8 cellular contexts compared by ENCODE assay signal in the genomic region with DNA sequence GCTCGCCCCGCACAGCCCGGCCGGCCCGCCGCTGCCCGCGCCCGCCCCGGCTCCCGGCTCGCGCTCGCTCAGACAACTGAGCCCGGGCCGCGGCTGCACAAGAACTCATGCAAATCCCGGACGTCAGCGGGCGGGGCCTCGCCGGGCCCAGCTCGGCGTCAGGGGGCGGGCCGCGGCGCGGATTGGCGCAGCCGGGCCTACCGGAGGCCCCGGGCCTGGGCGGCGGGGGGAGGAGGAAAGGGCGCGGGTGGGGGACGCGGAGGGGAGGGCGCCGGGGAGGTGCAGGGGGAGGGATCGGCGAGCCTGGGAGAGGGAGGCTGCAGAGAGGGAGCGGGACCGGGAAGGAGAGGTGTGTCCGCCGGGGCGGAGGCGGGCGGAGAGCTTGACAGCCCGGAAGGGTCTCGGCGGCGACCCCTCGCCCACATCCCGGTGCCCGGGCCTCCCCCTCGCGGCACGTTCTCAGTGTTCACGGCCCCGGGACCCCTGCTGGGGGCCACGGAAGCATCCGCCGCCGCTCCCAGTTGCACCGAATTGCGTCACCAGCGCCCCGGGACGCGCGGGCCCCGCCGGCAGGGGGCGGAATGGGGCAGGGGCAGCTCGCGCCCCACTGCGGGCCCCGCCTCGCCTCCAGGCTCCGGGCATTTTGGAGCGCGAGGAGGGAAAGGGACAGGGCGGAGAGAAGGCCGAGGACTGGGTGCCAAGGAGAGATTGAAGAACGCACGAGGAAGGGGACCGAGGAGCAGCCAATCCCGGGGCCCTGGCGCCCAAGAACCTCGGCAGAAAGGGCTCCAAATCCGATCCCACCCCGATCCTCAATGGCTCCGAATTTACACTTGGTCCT. TPM values are rescaled to one million over a fixed set of nuclear protein-coding genes. Genes with fewer than 3 reads are reported as not detected.
A peak's percentile ranks its signal among the peaks of the same experiment; 100 is the strongest.
DNase-seq lines count a peak whose midpoint lies in the region; ATAC-seq lines count a peak whose summit lies in the region.

A gene (minus strand): TSS at position 78 of the 841 bp plus-strand sequence. CDS start 189 bp downstream, outside the sequence.

- peak; percentile 80 for DNase-seq in DMS 273 treated with DMSO at 0.1 percent for 48 hours (lab: John Stamatoyannopoulos, UW)
- peak; percentile 97 for DNase-seq in Karpas-422
- peak; percentile 94 for DNase-seq in RKO (ENCODE audit: low spot score)
- peak; percentile 87 for DNase-seq in activated T-helper 1 cell treated with Interleukin-2 at 50 U/mL for 16 hours (ENCODE audit: low read depth)
- peak; percentile 93 for DNase-seq in fibroblast of gingiva (ENCODE audit: low read depth)
- DNase-seq in naive thymus-derived CD4-positive, alpha-beta T cell = peak; percentile 76 to 92 (median 88)

- CTCF ChIA-PET in naive thymus-derived CD4-positive, alpha-beta T cell (lab: Charles Lee) = interaction anchor here (1.2 to 1.4 kb wide), 2 partner anchors 27 to 46 kb away, joined by 4 read pairs; no protein-coding TSS in a partner anchor

- H3K9me3 ChIP-seq in Karpas-422 (ENCODE audit: low read length) = no peaks in the 10 kb centered on the region
- H3K9me3 ChIP-seq in naive thymus-derived CD4-positive, alpha-beta T cell (ENCODE audit: control insufficient read depth in 2 of 3, low read length in 3 of 3) = no peaks in the 10 kb centered on the region

- H3K9me2 ChIP-seq in Karpas-422 (replicated peaks; ENCODE audit: insufficient read depth, low read length) = no peaks in the 10 kb centered on the region

- H3K27me3 Mint-ChIP-seq in naive thymus-derived CD4-positive, alpha-beta T cell = peaks cover 13 to 34% (median 18%) of the 10 kb centered on the region in 5 donors
- peaks cover 43% of the 10 kb centered on the region for H3K27me3 Mint-ChIP-seq in stimulated activated memory B cell treated with anti-CD40 and anti-IgM and Interleukin-4, amounts not matched to agents 10 μg/mL and 1 μg/mL and 100 μg/mL, for 72 hours

- H3K4me2 ChIP-seq in Karpas-422 (ENCODE audit: low read depth, low read length, poor library complexity, severe bottlenecking) = peak within 1 kb of the TSS; percentile 73

- peak within 1 kb of the TSS; percentile 95 to 99 (median 97) for H3K27ac Mint-ChIP-seq in naive thymus-derived CD4-positive, alpha-beta T cell
- H3K27ac Mint-ChIP-seq in stimulated activated memory B cell treated with anti-CD40 and anti-IgM and Interleukin-4, amounts not matched to agents 10 μg/mL and 1 μg/mL and 100 μg/mL, for 72 hours = peak within 1 kb of the TSS; percentile 92

- H3K4me3 Mint-ChIP-seq in naive thymus-derived CD4-positive, alpha-beta T cell = peak within 1 kb of the TSS; percentile 93 to 99 (median 96)
- H3K4me3 Mint-ChIP-seq in stimulated activated memory B cell treated with anti-CD40 and anti-IgM and Interleukin-4, amounts not matched to agents 10 μg/mL and 1 μg/mL and 100 μg/mL, for 72 hours = peak within 1 kb of the TSS; percentile 91

- peak; percentile 53 for ATAC-seq in GM21576 (IDR thresholded peaks at IDR 0.05; ENCODE audit: unreplicated experiment)
- ATAC-seq in naive thymus-derived CD4-positive, alpha-beta T cell = peak; percentile 89
- ATAC-seq in stimulated activated memory B cell treated with anti-CD40 and anti-IgM and Interleukin-4, amounts not matched to agents 10 μg/mL and 1 μg/mL and 100 μg/mL, for 72 hours = peak; percentile 84

- peak within 1 kb of the TSS; percentile 64 for H3K27ac ChIP-seq in Karpas-422 (ENCODE audit: low read length)
- peak within 1 kb of the TSS; percentile 78 for H3K27ac ChIP-seq in naive thymus-derived CD4-positive, alpha-beta T cell (ENCODE audit: low read depth, low read length)

- peaks cover 0 to 6% (median 0%) of the 10 kb centered on the region in 11 donors for H3K9me3 Mint-ChIP-seq in naive thymus-derived CD4-positive, alpha-beta T cell
- H3K9me3 Mint-ChIP-seq in stimulated activated memory B cell treated with anti-CD40 and anti-IgM and Interleukin-4, amounts not matched to agents 10 μg/mL and 1 μg/mL and 100 μg/mL, for 72 hours = no peaks in the 10 kb centered on the region

- peak within 1 kb of the TSS; percentile 78 for H3K9ac ChIP-seq in Karpas-422 (ENCODE audit: low read length)

- H3K4me3 ChIP-seq in Karpas-422 (ENCODE audit: low read length) = peak within 1 kb of the TSS; percentile 85
- H3K4me3 ChIP-seq in naive thymus-derived CD4-positive, alpha-beta T cell (ENCODE audit: low read length) = peak within 1 kb of the TSS; percentile 78

- H4K20me1 ChIP-seq in Karpas-422 (ENCODE audit: insufficient read depth, low read depth, low read length) = peaks cover 35% of the 10 kb centered on the region

- intact Hi-C loops in naive thymus-derived CD4-positive, alpha-beta T cell (cut with micrococcal nuclease) = loop anchor here (1.0 to 10.0 kb wide), 12 partner anchors 24 to 1555 kb away; a partner anchor contains a TSS

- H2AFZ ChIP-seq in Karpas-422 (ENCODE audit: low read length) = peak within 1 kb of the TSS; percentile 84; the same call in 1 of the 2 replicates

- peaks cover 24% of the 10 kb centered on the region for H3K79me2 ChIP-seq in Karpas-422 (ENCODE audit: low read length)

- peaks cover 12 to 59% (median 29%) of the 10 kb centered on the region in 7 donors for H3K4me1 Mint-ChIP-seq in naive thymus-derived CD4-positive, alpha-beta T cell
- peaks cover 62% of the 10 kb centered on the region for H3K4me1 Mint-ChIP-seq in stimulated activated memory B cell treated with anti-CD40 and anti-IgM and Interleukin-4, amounts not matched to agents 10 μg/mL and 1 μg/mL and 100 μg/mL, for 72 hours

- POLR2A ChIA-PET in naive thymus-derived CD4-positive, alpha-beta T cell (lab: Charles Lee) = interaction anchor here (0.6 to 5.1 kb wide), 21 partner anchors 9 to 1154 kb away, joined by 3 to 51 read pairs (median 6); a partner anchor contains a TSS

- H3K4me1 ChIP-seq in Karpas-422 (ENCODE audit: low read length) = peaks cover 18% of the 10 kb centered on the region
- H3K4me1 ChIP-seq in naive thymus-derived CD4-positive, alpha-beta T cell (ENCODE audit: control insufficient read depth in 2 of 2, insufficient read depth in 2 of 2, low read length in 2 of 2) = peaks cover 60 to 72% of the 10 kb centered on the region in 2 donors

- no peaks in the 10 kb centered on the region for H3K27me3 ChIP-seq in Karpas-422 (ENCODE audit: low read length)
- peaks cover 15 to 34% of the 10 kb centered on the region in 2 donors for H3K27me3 ChIP-seq in naive thymus-derived CD4-positive, alpha-beta T cell (ENCODE audit: control insufficient read depth in 2 of 2, insufficient read depth in 2 of 2, low read length in 2 of 2)

- H3K36me3 ChIP-seq in Karpas-422 (ENCODE audit: insufficient read depth, low read length) = peaks cover 3% of the 10 kb centered on the region; the same call in 1 of the 2 replicates
- peaks cover 5 to 15% (median 8%) of the 10 kb centered on the region in 3 experiments for H3K36me3 ChIP-seq in naive thymus-derived CD4-positive, alpha-beta T cell (ENCODE audit: control insufficient read depth in 2 of 3, insufficient read depth in 3 of 3, low read length in 3 of 3)

- H3K36me3 Mint-ChIP-seq in naive thymus-derived CD4-positive, alpha-beta T cell = peaks cover 4 to 14% (median 7%) of the 10 kb centered on the region in 5 donors
- H3K36me3 Mint-ChIP-seq in stimulated activated memory B cell treated with anti-CD40 and anti-IgM and Interleukin-4, amounts not matched to agents 10 μg/mL and 1 μg/mL and 100 μg/mL, for 72 hours = peaks cover 12% of the 10 kb centered on the region

RNA-seq across cellular contexts. Expression of the gene that starts here (rescaled TPM):
- 33.3 and 86.5 TPM in 2 replicates for total RNA-seq in Karpas-422 (2014; rRNA removed; shearing (Covaris generic); ENCODE audit: low replicate concordance)
- total RNA-seq in naive thymus-derived CD4-positive, alpha-beta T cell = 100 to 1,000 TPM in 2 of 5 experiments, 10 to 100 TPM in 3; 37.7 to 134 (median 84.4) TPM
- polyA plus RNA-seq in naive thymus-derived CD4-positive, alpha-beta T cell = 1 to 10 TPM; 4.0 to 7.4 TPM

Comparison
In these comparisons a context has a peak if more than half of its experiments do, and no peak if none do; other contexts are left out.
1. Peak in every context shown above with its lines: DNase-seq, ATAC-seq, H3K4me3 ChIP-seq and H3K27ac ChIP-seq.